ENCODE assay signal across 9 cellular contexts in genomic region chr13:28140433-28141125, GRCh38. TPM values are rescaled to one million over a fixed set of nuclear protein-coding genes. Genes with fewer than 3 reads are reported as not detected.
DNase-seq lines count a peak whose midpoint lies in the region; ATAC-seq, FAIRE-seq and TF ChIP-seq lines count a peak whose summit lies in the region.
"Had no signal": no experiment of that assay in that cellular context is flagged by ENCODE, and none has a peak within 500 bp of the region (broad histone marks: within the 10 kb centered on the region; RNA-seq: fewer than 3 reads in every experiment).

No MANE protein-coding gene starts in this region.

- H3K27me3 ChIP-seq in OCI-LY3 (ENCODE audit: low read depth, low read length) (no peaks in the 10 kb centered on the region), endodermal cell (ENCODE audit: control insufficient read depth, insufficient read depth, low read length, poor library complexity, severe bottlenecking) (no peaks in the 10 kb centered on the region), pancreas (no peaks in the 10 kb centered on the region)

- H3K9me3 ChIP-seq in OCI-LY3 (ENCODE audit: insufficient read depth, low read length) = no peaks in the 10 kb centered on the region
- H3K9me3 ChIP-seq in endodermal cell (ENCODE audit: control insufficient read depth, low read length) = no peaks in the 10 kb centered on the region
- H3K9me3 ChIP-seq in pancreas = no peaks in the 10 kb centered on the region

- H3K27me3 Mint-ChIP-seq in endodermal cell (ENCODE audit: insufficient read depth) = no peaks in the 10 kb centered on the region

- ATAC-seq in pancreas (no peak), HG03159 (IDR thresholded peaks at IDR 0.05; ENCODE audit: unreplicated experiment) (no peak), HG02763 (IDR thresholded peaks at IDR 0.05; ENCODE audit: unreplicated experiment) (no peak), GM21381 (IDR thresholded peaks at IDR 0.05; ENCODE audit: unreplicated experiment) (no peak)
- ATAC-seq: Right ventricle myocardium inferior had no signal

- 29 to 31% methylated on average over 4 to 10 of the region's 10 CpGs for WGBS in endodermal cell (ENCODE audit: insufficient coverage in 1 of 2, insufficient read length in 1 of 2), 2 experiments
- 55 to 59% methylated on average over 10 of the region's 10 CpGs for WGBS in pancreas, 2 donors

- H2AFZ ChIP-seq in OCI-LY3 (ENCODE audit: low read depth, low read length) = no peak overlapping the region

- DNase-seq in EH (ENCODE audit: low read depth) = peak; percentile 18
- DNase-seq in endodermal cell = peak; percentile 74
- no peak for DNase-seq in pancreas
- DNase-seq in COLO829 (ENCODE audit: low spot score) = no peak

- peaks cover 15% of the 10 kb centered on the region for H3K4me1 ChIP-seq in OCI-LY3 (ENCODE audit: low read length)
- peaks cover 3% of the 10 kb centered on the region for H3K4me1 ChIP-seq in endodermal cell (ENCODE audit: control insufficient read depth, insufficient read depth, low read length)
- peaks cover 0 to 23% (median 15%) of the 10 kb centered on the region in 3 donors for H3K4me1 ChIP-seq in pancreas

- FAIRE-seq in pancreas (lab: Jason Lieb, UNC) = no peak

- H3K4me3 ChIP-seq in OCI-LY3 (ENCODE audit: low read length) = peak overlapping the region; percentile 86
- peak overlapping the region; percentile 97 for H3K4me3 ChIP-seq in endodermal cell (ENCODE audit: low read length)
- H3K4me3 ChIP-seq in pancreas = peak overlapping the region in 3 of 4 donors; percentile 96 to 99 (median 98)

- H4K20me1 ChIP-seq in OCI-LY3 (ENCODE audit: insufficient read depth, low read length) = peaks cover 55% of the 10 kb centered on the region

- H3K36me3 Mint-ChIP-seq in endodermal cell (ENCODE audit: low read depth) = peaks cover 19% of the 10 kb centered on the region

- H3K36me3 ChIP-seq in OCI-LY3 (replicated peaks; ENCODE audit: low read depth, low read length) (peaks cover 4% of the 10 kb centered on the region), endodermal cell (ENCODE audit: control insufficient read depth, insufficient read depth, low read length) (peaks cover 13% of the 10 kb centered on the region), pancreas (no peaks in the 10 kb centered on the region)

- TF ChIP-seq CTCF in OCI-LY3 (IDR thresholded peaks at IDR 0.05; ENCODE audit: low read depth, low read length) (no peak), endodermal cell (conservative IDR thresholded peaks at IDR 0.05) (no peak), pancreas (IDR thresholded peaks at IDR 0.05) (no peak)

- H3K4me2 ChIP-seq in OCI-LY3 (ENCODE audit: low read length) = peak overlapping the region; percentile 89

- H3K79me2 ChIP-seq in OCI-LY3 (ENCODE audit: low read length) = peaks cover 89% of the 10 kb centered on the region

- H3K9me3 Mint-ChIP-seq in endodermal cell = no peaks in the 10 kb centered on the region

- H3K27ac ChIP-seq in OCI-LY3 (ENCODE audit: low read length) (no peak overlapping the region), endodermal cell (ENCODE audit: low read depth, low read length) (peak overlapping the region; percentile 5), pancreas (peak overlapping the region in 1 of 4 donors; percentile 99)

- peaks cover 28% of the 10 kb centered on the region for H3K4me1 Mint-ChIP-seq in endodermal cell

- H3K4me3 Mint-ChIP-seq in endodermal cell = peak overlapping the region; percentile 90

- H3K9ac ChIP-seq in OCI-LY3 (ENCODE audit: low read length) (no peak overlapping the region), endodermal cell (ENCODE audit: extremely low read depth, low read length, poor library complexity, severe bottlenecking) (peak overlapping the region; percentile 89)

- peak overlapping the region; percentile 95 for H3K27ac Mint-ChIP-seq in endodermal cell

- intact Hi-C loops in pancreas (cut with DNase I) = no loop called here

RNA-seq across cellular contexts. Expression of gene PAN3, which starts 2.2 kb away (rescaled TPM):
- total RNA-seq in endodermal cell = 10 to 100 TPM; 73.5 to 73.8 TPM
- 25.7 TPM for polyA plus RNA-seq in endodermal cell (2013, experiment 1 of 2)
- polyA plus RNA-seq in endodermal cell (2013, experiment 2 of 2) = 26.0 TPM
- total RNA-seq in pancreas = 10 to 100 TPM; 12.4 to 26.4 (median 16.2) TPM
- 10 to 100 TPM; 16.3 to 21.7 TPM for polyA plus RNA-seq in pancreas

RNA-seq across cellular contexts. Expression of gene FLT3, which starts 40.2 kb away (rescaled TPM):
- under 1 TPM; 0.09 to 0.13 TPM for total RNA-seq in endodermal cell
- polyA plus RNA-seq in endodermal cell (2013, experiment 1 of 2) = 0.18 TPM
- 0.08 TPM for polyA plus RNA-seq in endodermal cell (2013, experiment 2 of 2)
- 1 to 10 TPM; 2.6 to 4.0 (median 3.3) TPM for total RNA-seq in pancreas
- 1 to 10 TPM; 2.3 to 3.9 TPM for polyA plus RNA-seq in pancreas
- total RNA-seq: Right ventricle myocardium inferior had no signal

Comparison
In these comparisons a context has a peak if more than half of its experiments do, and no peak if none do; other contexts are left out.
1. DNase-seq: peak in EH (single experiment) and endodermal cell (single experiment); none in pancreas (0 of 6) and COLO829 (single experiment).
2. Peak in every context shown above with its lines, with median percentiles within 50 percentile points of each other: H3K4me3 ChIP-seq.